1 cellular context compared by ENCODE assay signal in the genomic region with DNA sequence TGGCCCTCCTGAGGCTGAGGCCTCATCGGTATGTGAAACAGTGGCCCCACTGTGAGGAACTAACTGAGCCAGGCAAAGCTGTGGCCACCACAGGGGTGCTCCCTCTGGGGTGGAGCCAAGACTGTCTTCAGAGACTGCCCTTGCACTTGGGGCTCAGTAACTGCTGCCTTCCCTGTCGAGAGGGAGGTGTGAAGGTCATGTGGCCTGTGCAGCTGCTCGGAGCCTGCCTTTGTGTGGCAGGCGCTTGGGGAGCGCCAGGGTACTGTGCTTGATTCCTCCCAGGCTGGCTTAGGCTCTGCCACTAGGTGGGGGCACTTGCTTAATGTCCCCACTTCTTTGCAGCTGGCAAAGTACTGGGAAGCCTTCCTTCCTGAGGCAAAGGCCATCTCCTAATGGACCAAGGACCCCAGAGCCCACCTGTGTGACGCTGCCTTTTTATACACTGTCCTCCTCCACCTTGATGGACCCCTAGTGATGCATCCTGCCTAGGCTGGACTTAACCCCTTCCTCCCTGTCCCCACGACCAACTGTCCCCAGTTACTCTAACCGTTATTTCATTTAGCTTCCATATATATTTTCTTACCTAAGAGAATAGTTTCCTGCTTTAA.
TF ChIP-seq lines count a peak whose summit lies in the region.

No MANE protein-coding gene starts in this region.

TF ChIP-seq in HepG2, 621 proteins besides CTCF, POLR2A, EP300 and RAD21:
- TF ChIP-seq BCL6 (CRISPR knock-in tag; IDR thresholded peaks at IDR 0.05) (no peak), AGO2 (optimal IDR thresholded peaks at IDR 0.05; ENCODE audit: low read depth, low read length) (peak; percentile 31), SIX4 (CRISPR knock-in tag; IDR thresholded peaks at IDR 0.05) (no peak), NR2C2 (CRISPR knock-in tag; IDR thresholded peaks at IDR 0.05; ENCODE audit: borderline replicate concordance) (no peak), RELA (CRISPR knock-in tag; IDR thresholded peaks at IDR 0.05) (no peak), TSC22D2 (CRISPR knock-in tag; IDR thresholded peaks at IDR 0.05; ENCODE audit: borderline replicate concordance) (no peak), ZNF652 (CRISPR knock-in tag; IDR thresholded peaks at IDR 0.05; ENCODE audit: borderline replicate concordance, low read depth) (peak; percentile 61), STAG1 (CRISPR knock-in tag; IDR thresholded peaks at IDR 0.05) (peak; percentile 25; the same call in 1 of the 2 replicates), EHMT2 (IDR thresholded peaks at IDR 0.05; ENCODE audit: borderline replicate concordance, low read depth, low read length) (no peak)
- TF ChIP-seq, protein P1, sequence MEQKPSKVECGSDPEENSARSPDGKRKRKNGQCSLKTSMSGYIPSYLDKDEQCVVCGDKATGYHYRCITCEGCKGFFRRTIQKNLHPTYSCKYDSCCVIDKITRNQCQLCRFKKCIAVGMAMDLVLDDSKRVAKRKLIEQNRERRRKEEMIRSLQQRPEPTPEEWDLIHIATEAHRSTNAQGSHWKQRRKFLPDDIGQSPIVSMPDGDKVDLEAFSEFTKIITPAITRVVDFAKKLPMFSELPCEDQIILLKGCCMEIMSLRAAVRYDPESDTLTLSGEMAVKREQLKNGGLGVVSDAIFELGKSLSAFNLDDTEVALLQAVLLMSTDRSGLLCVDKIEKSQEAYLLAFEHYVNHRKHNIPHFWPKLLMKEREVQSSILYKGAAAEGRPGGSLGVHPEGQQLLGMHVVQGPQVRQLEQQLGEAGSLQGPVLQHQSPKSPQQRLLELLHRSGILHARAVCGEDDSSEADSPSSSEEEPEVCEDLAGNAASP (CRISPR knock-in tag; IDR thresholded peaks at IDR 0.05; ENCODE audit: borderline replicate concordance), result no peak
- TF ChIP-seq, protein P2, sequence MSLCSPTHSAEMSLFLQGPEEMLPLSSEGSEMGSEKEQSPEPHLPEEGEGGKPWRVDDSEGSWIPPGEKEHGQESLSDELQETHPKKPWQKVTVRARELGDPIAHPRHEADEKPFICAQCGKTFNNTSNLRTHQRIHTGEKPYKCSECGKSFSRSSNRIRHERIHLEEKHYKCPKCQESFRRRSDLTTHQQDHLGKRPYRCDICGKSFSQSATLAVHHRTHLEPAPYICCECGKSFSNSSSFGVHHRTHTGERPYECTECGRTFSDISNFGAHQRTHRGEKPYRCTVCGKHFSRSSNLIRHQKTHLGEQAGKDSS (CRISPR knock-in tag; IDR thresholded peaks at IDR 0.05; ENCODE audit: borderline replicate concordance, low read depth), result no peak
- TF ChIP-seq, protein P3, sequence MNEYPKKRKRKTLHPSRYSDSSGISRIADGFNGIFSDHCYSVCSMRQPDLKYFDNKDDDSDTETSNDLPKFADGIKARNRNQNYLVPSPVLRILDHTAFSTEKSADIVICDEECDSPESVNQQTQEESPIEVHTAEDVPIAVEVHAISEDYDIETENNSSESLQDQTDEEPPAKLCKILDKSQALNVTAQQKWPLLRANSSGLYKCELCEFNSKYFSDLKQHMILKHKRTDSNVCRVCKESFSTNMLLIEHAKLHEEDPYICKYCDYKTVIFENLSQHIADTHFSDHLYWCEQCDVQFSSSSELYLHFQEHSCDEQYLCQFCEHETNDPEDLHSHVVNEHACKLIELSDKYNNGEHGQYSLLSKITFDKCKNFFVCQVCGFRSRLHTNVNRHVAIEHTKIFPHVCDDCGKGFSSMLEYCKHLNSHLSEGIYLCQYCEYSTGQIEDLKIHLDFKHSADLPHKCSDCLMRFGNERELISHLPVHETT (CRISPR knock-in tag; conservative IDR thresholded peaks at IDR 0.05), result no peak
- TF ChIP-seq, protein P4, sequence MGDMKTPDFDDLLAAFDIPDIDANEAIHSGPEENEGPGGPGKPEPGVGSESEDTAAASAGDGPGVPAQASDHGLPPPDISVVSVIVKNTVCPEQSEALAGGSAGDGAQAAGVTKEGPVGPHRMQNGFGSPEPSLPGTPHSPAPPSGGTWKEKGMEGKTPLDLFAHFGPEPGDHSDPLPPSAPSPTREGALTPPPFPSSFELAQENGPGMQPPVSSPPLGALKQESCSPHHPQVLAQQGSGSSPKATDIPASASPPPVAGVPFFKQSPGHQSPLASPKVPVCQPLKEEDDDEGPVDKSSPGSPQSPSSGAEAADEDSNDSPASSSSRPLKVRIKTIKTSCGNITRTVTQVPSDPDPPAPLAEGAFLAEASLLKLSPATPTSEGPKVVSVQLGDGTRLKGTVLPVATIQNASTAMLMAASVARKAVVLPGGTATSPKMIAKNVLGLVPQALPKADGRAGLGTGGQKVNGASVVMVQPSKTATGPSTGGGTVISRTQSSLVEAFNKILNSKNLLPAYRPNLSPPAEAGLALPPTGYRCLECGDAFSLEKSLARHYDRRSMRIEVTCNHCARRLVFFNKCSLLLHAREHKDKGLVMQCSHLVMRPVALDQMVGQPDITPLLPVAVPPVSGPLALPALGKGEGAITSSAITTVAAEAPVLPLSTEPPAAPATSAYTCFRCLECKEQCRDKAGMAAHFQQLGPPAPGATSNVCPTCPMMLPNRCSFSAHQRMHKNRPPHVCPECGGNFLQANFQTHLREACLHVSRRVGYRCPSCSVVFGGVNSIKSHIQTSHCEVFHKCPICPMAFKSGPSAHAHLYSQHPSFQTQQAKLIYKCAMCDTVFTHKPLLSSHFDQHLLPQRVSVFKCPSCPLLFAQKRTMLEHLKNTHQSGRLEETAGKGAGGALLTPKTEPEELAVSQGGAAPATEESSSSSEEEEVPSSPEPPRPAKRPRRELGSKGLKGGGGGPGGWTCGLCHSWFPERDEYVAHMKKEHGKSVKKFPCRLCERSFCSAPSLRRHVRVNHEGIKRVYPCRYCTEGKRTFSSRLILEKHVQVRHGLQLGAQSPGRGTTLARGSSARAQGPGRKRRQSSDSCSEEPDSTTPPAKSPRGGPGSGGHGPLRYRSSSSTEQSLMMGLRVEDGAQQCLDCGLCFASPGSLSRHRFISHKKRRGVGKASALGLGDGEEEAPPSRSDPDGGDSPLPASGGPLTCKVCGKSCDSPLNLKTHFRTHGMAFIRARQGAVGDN (CRISPR knock-in tag; IDR thresholded peaks at IDR 0.05), result peak; percentile 38
- TF ChIP-seq, protein P5, sequence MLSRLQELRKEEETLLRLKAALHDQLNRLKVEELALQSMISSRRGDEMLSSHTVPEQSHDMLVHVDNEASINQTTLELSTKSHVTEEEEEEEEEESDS (CRISPR knock-in tag; IDR thresholded peaks at IDR 0.05; ENCODE audit: borderline replicate concordance), result no peak
- TF ChIP-seq, protein P6, sequence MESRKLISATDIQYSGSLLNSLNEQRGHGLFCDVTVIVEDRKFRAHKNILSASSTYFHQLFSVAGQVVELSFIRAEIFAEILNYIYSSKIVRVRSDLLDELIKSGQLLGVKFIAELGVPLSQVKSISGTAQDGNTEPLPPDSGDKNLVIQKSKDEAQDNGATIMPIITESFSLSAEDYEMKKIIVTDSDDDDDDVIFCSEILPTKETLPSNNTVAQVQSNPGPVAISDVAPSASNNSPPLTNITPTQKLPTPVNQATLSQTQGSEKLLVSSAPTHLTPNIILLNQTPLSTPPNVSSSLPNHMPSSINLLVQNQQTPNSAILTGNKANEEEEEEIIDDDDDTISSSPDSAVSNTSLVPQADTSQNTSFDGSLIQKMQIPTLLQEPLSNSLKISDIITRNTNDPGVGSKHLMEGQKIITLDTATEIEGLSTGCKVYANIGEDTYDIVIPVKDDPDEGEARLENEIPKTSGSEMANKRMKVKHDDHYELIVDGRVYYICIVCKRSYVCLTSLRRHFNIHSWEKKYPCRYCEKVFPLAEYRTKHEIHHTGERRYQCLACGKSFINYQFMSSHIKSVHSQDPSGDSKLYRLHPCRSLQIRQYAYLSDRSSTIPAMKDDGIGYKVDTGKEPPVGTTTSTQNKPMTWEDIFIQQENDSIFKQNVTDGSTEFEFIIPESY (CRISPR knock-in tag; IDR thresholded peaks at IDR 0.05), result peak; percentile 95
